ENCODE assay signal across 10 cellular contexts in genomic region chr3:183265713-183266417, GRCh38. TPM values are rescaled to one million over a fixed set of nuclear protein-coding genes. Genes with fewer than 3 reads are reported as not detected.
DNase-seq lines count a peak whose midpoint lies in the region; ATAC-seq lines count a peak whose summit lies in the region.
"Had no signal": no experiment of that assay in that cellular context is flagged by ENCODE, and none has a peak within 500 bp of the region (broad histone marks: within the 10 kb centered on the region; RNA-seq: fewer than 3 reads in every experiment).

No MANE protein-coding gene starts in this region.

- H3K4me3 ChIP-seq in iPS-18a (ENCODE audit: low read length), result peak overlapping the region; percentile 33

- H3K27ac ChIP-seq in iPS-18a (ENCODE audit: low read length), result peak overlapping the region; percentile 65
- H3K27ac ChIP-seq: C4-2B, parathyroid adenoma had no signal

- intact Hi-C loops in activated CD4-positive, alpha-beta T cell treated with anti-CD3 and anti-CD28 coated beads for 36 hours (cut with DNase I, micrococcal nuclease), result loop anchor here (1.0 to 5.0 kb wide), 11 partner anchors 13 to 289 kb away; partner anchors contain the start of genes B3GNT5 (in 2 of the 2) and KLHL6 (in 1 of the 2)

- no peaks in the 10 kb centered on the region for H3K9me3 ChIP-seq in iPS-18a (ENCODE audit: control insufficient read depth, low read depth, low read length)

- peaks cover 2% of the 10 kb centered on the region for H3K4me1 Mint-ChIP-seq in activated CD4-positive, alpha-beta T cell treated with anti-CD3 and anti-CD28 coated beads for 36 hours
- H3K4me1 Mint-ChIP-seq in activated CD4-positive, alpha-beta T cell treated with anti-CD3 and anti-CD28 coated beads, Interleukin-2, amount 10 ng/mL, durations not matched to agents 7 days and 5 days, result peaks cover 10% of the 10 kb centered on the region
- peaks cover 6% of the 10 kb centered on the region for H3K4me1 Mint-ChIP-seq in activated CD8-positive, alpha-beta memory T cell treated with anti-CD3 and anti-CD28 coated beads, Interleukin-2, amount 10 ng/mL, durations not matched to agents 7 days and 5 days

- H3K4me1 ChIP-seq in iPS-18a (ENCODE audit: control insufficient read depth, low read depth, low read length), result peaks cover 57% of the 10 kb centered on the region

- POLR2A ChIA-PET in activated CD4-positive, alpha-beta T cell treated with anti-CD3 and anti-CD28 coated beads for 36 hours (lab: Charles Lee), result interaction anchor here (0.5 to 2.0 kb wide), 5 partner anchors 11 to 550 kb away, joined by 3 to 39 read pairs (median 9); partner anchors contain the start of gene B3GNT5
- POLR2A ChIA-PET in activated CD4-positive, alpha-beta T cell treated with anti-CD3 and anti-CD28 coated beads, Interleukin-2, amount 10 ng/mL, durations not matched to agents 7 days and 5 days (lab: Charles Lee), result interaction anchor here (0.5 to 0.6 kb wide), 2 partner anchors 11 to 92 kb away, joined by 5 to 9 read pairs; no protein-coding TSS in a partner anchor

- H3K9me3 Mint-ChIP-seq in activated CD4-positive, alpha-beta T cell treated with anti-CD3 and anti-CD28 coated beads for 36 hours (ENCODE audit: low read depth), result no peaks in the 10 kb centered on the region
- H3K9me3 Mint-ChIP-seq in activated CD4-positive, alpha-beta T cell treated with anti-CD3 and anti-CD28 coated beads, Interleukin-2, amount 10 ng/mL, durations not matched to agents 7 days and 5 days, result no peaks in the 10 kb centered on the region
- no peaks in the 10 kb centered on the region for H3K9me3 Mint-ChIP-seq in activated CD8-positive, alpha-beta memory T cell treated with anti-CD3 and anti-CD28 coated beads, Interleukin-2, amount 10 ng/mL, durations not matched to agents 7 days and 5 days (ENCODE audit: low read depth)

- CTCF ChIA-PET in activated CD4-positive, alpha-beta T cell treated with anti-CD3 and anti-CD28 coated beads for 36 hours (lab: Charles Lee), result interaction anchor here (0.6 to 2.0 kb wide), 19 partner anchors 9 to 460 kb away, joined by 3 to 12 read pairs (median 3); partner anchors contain the start of gene MCF2L2
- CTCF ChIA-PET in activated CD4-positive, alpha-beta T cell treated with anti-CD3 and anti-CD28 coated beads, Interleukin-2, amount 10 ng/mL, durations not matched to agents 7 days and 5 days (lab: Charles Lee), result interaction anchor here (1.0 to 1.1 kb wide), 2 partner anchors 11 to 12 kb away, joined by 3 to 7 read pairs; no protein-coding TSS in a partner anchor
- CTCF ChIA-PET in activated CD8-positive, alpha-beta memory T cell treated with anti-CD3 and anti-CD28 coated beads, Interleukin-2, amount 10 ng/mL, durations not matched to agents 7 days and 5 days (lab: Charles Lee), result interaction anchor here (0.5 to 2.1 kb wide), 4 partner anchors 11 to 26 kb away, joined by 3 to 8 read pairs (median 4); partner anchors contain the start of gene B3GNT5

- DNase-seq in activated CD4-positive, alpha-beta T cell treated with anti-CD3 and anti-CD28 coated beads for 36 hours, result peak; percentile 75
- no peak for DNase-seq in activated CD4-positive, alpha-beta T cell treated with anti-CD3 and anti-CD28 coated beads, Interleukin-2, amount 10 ng/mL, durations not matched to agents 7 days and 5 days
- peak; percentile 46 for DNase-seq in activated CD8-positive, alpha-beta memory T cell treated with anti-CD3 and anti-CD28 coated beads, Interleukin-2, amount 10 ng/mL, durations not matched to agents 7 days and 5 days
- peak in 2 of 3 donors; percentile 52 to 63 for DNase-seq in stimulated activated CD4-positive, alpha-beta T cell treated with anti-CD3 and anti-CD28 coated beads, TNF-alpha, amount 100 ng/mL, for 48 hours (ENCODE audit: low read depth in 3 of 3)
- DNase-seq in hippocampal formation (lab: John Stamatoyannopoulos, UW), result no peak
- no peak for DNase-seq in iPS-NIHi7 (ENCODE audit: extremely low spot score)

- H3K36me3 Mint-ChIP-seq in activated CD4-positive, alpha-beta T cell treated with anti-CD3 and anti-CD28 coated beads for 36 hours (ENCODE audit: low read depth), result peaks cover 39% of the 10 kb centered on the region
- peaks cover 2% of the 10 kb centered on the region for H3K36me3 Mint-ChIP-seq in activated CD4-positive, alpha-beta T cell treated with anti-CD3 and anti-CD28 coated beads, Interleukin-2, amount 10 ng/mL, durations not matched to agents 7 days and 5 days (ENCODE audit: low read depth)
- no peaks in the 10 kb centered on the region for H3K36me3 Mint-ChIP-seq in activated CD8-positive, alpha-beta memory T cell treated with anti-CD3 and anti-CD28 coated beads, Interleukin-2, amount 10 ng/mL, durations not matched to agents 7 days and 5 days

- no peak overlapping the region for H3K27ac Mint-ChIP-seq in activated CD4-positive, alpha-beta T cell treated with anti-CD3 and anti-CD28 coated beads for 36 hours
- no peak overlapping the region for H3K27ac Mint-ChIP-seq in activated CD4-positive, alpha-beta T cell treated with anti-CD3 and anti-CD28 coated beads, Interleukin-2, amount 10 ng/mL, durations not matched to agents 7 days and 5 days
- no peak overlapping the region for H3K27ac Mint-ChIP-seq in activated CD8-positive, alpha-beta memory T cell treated with anti-CD3 and anti-CD28 coated beads, Interleukin-2, amount 10 ng/mL, durations not matched to agents 7 days and 5 days

- ATAC-seq in activated CD4-positive, alpha-beta T cell treated with anti-CD3 and anti-CD28 coated beads for 36 hours, result peak; percentile 98
- peak; percentile 71 for ATAC-seq in activated CD8-positive, alpha-beta memory T cell treated with anti-CD3 and anti-CD28 coated beads, Interleukin-2, amount 10 ng/mL, durations not matched to agents 7 days and 5 days
- ATAC-seq in HG03139 (IDR thresholded peaks at IDR 0.05; ENCODE audit: unreplicated experiment), result no peak

- no peaks in the 10 kb centered on the region for H3K27me3 Mint-ChIP-seq in activated CD4-positive, alpha-beta T cell treated with anti-CD3 and anti-CD28 coated beads for 36 hours
- H3K27me3 Mint-ChIP-seq in activated CD4-positive, alpha-beta T cell treated with anti-CD3 and anti-CD28 coated beads, Interleukin-2, amount 10 ng/mL, durations not matched to agents 7 days and 5 days, result no peaks in the 10 kb centered on the region
- H3K27me3 Mint-ChIP-seq in activated CD8-positive, alpha-beta memory T cell treated with anti-CD3 and anti-CD28 coated beads, Interleukin-2, amount 10 ng/mL, durations not matched to agents 7 days and 5 days, result no peaks in the 10 kb centered on the region

- H3K36me3 ChIP-seq in iPS-18a (ENCODE audit: control insufficient read depth, low read depth, low read length), result peaks cover 5% of the 10 kb centered on the region

- H3K9ac ChIP-seq in iPS-18a (ENCODE audit: low read length), result peak overlapping the region; percentile 55
- H3K9ac ChIP-seq: parathyroid adenoma had no signal

- no peaks in the 10 kb centered on the region for H3K27me3 ChIP-seq in iPS-18a (ENCODE audit: control insufficient read depth, insufficient read depth, low read length)

- H3K4me3 Mint-ChIP-seq in activated CD4-positive, alpha-beta T cell treated with anti-CD3 and anti-CD28 coated beads for 36 hours, result no peak overlapping the region
- H3K4me3 Mint-ChIP-seq in activated CD4-positive, alpha-beta T cell treated with anti-CD3 and anti-CD28 coated beads, Interleukin-2, amount 10 ng/mL, durations not matched to agents 7 days and 5 days, result no peak overlapping the region
- no peak overlapping the region for H3K4me3 Mint-ChIP-seq in activated CD8-positive, alpha-beta memory T cell treated with anti-CD3 and anti-CD28 coated beads, Interleukin-2, amount 10 ng/mL, durations not matched to agents 7 days and 5 days

RNA-seq across cellular contexts. Expression of gene B3GNT5, which starts 12.8 kb away (rescaled TPM):
- 10 to 100 TPM; 20.2 to 22.8 TPM for total RNA-seq in activated CD4-positive, alpha-beta T cell treated with anti-CD3 and anti-CD28 coated beads for 36 hours
- total RNA-seq in activated CD4-positive, alpha-beta T cell treated with anti-CD3 and anti-CD28 coated beads, Interleukin-2, amount 10 ng/mL, durations not matched to agents 7 days and 5 days, result under 1 TPM; 0.67 to 0.71 TPM
- total RNA-seq in activated CD8-positive, alpha-beta memory T cell treated with anti-CD3 and anti-CD28 coated beads, Interleukin-2, amount 10 ng/mL, durations not matched to agents 7 days and 5 days, result 1 to 10 TPM in 1 of 2 experiments, under 1 TPM in 1; 0.26 to 1.3 TPM

Comparison
In these comparisons a context has a peak if more than half of its experiments do, and no peak if none do; other contexts are left out.
1. DNase-seq: peak in activated CD4-positive, alpha-beta T cell treated with anti-CD3 and anti-CD28 coated beads for 36 hours (single experiment), activated CD8-positive, alpha-beta memory T cell treated with anti-CD3 and anti-CD28 coated beads, Interleukin-2, amount 10 ng/mL, durations not matched to agents 7 days and 5 days (single experiment) and stimulated activated CD4-positive, alpha-beta T cell treated with anti-CD3 and anti-CD28 coated beads, TNF-alpha, amount 100 ng/mL, for 48 hours (2 of 3); none in activated CD4-positive, alpha-beta T cell treated with anti-CD3 and anti-CD28 coated beads, Interleukin-2, amount 10 ng/mL, durations not matched to agents 7 days and 5 days (single experiment), hippocampal formation (0 of 2) and iPS-NIHi7 (single experiment).
2. RNA of gene B3GNT5, which starts 12.8 kb away (total RNA-seq): 20.2 to 22.8 TPM in activated CD4-positive, alpha-beta T cell treated with anti-CD3 and anti-CD28 coated beads for 36 hours; 0.26 to 1.3 TPM in activated CD8-positive, alpha-beta memory T cell treated with anti-CD3 and anti-CD28 coated beads, Interleukin-2, amount 10 ng/mL, durations not matched to agents 7 days and 5 days and 0.67 to 0.71 TPM in activated CD4-positive, alpha-beta T cell treated with anti-CD3 and anti-CD28 coated beads, Interleukin-2, amount 10 ng/mL, durations not matched to agents 7 days and 5 days; every median in the first group is over 4 times any median in the second.